8 cellular contexts compared by ENCODE assay signal in the genomic region with DNA sequence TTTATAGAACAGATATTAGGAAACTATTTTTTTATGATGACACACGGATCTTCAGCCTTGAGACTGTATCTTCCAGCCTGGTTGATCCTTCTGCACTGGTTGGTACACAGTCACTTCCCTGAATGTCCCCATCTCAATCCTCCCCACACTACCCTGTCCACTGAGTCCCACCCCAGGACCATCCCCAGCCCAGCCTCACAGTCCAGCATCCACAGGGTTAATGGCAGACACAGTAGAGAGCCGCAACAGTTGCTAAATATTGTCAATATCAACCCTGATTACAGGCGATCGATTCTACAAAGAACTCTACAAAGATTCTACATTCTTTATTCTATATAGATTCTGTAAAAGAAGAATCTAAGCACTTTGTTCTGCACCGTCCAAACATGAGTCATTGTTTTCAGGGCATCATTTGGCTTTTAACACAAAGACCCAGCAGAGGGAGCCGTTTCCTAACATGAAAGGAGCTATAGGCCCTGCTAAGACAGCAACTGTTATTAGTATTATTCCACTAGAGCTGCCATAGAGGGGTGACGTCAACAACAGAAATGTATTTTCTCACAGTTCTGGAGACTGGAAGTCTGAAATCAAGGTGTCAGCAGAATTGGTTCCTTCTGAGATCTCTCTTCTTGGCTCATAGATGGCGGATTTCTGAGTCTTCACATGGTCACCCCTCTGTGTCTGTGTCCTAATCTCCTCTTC. TPM values are rescaled to one million over a fixed set of nuclear protein-coding genes. Genes with fewer than 3 reads are reported as not detected.
A peak's percentile ranks its signal among the peaks of the same experiment; 100 is the strongest.
DNase-seq lines count a peak whose midpoint lies in the region; ATAC-seq and TF ChIP-seq lines count a peak whose summit lies in the region.

No MANE protein-coding gene starts in this region.

- H3K36me3 Mint-ChIP-seq in activated B cell treated with CpG ODN at 0.5 μM for 24 hours (ENCODE audit: low read depth), result no peaks in the 10 kb centered on the region
- peaks cover 2% of the 10 kb centered on the region for H3K36me3 Mint-ChIP-seq in central memory CD8-positive, alpha-beta T cell (ENCODE audit: insufficient read depth)

- H3K27ac Mint-ChIP-seq in activated B cell treated with CpG ODN at 0.5 μM for 24 hours, result peak overlapping the region; percentile 12
- H3K27ac Mint-ChIP-seq in central memory CD8-positive, alpha-beta T cell (ENCODE audit: low read depth), result peak overlapping the region; percentile 33

- POLR2A ChIA-PET in activated B cell treated with CpG ODN at 0.5 μM for 24 hours (lab: Charles Lee), result interaction anchor here (0.5 to 1.5 kb wide), 11 partner anchors 19 to 1034 kb away, joined by 3 to 19 read pairs (median 4); a partner anchor contains a TSS

- intact Hi-C loops in activated B cell treated with CpG ODN at 0.5 μM for 24 hours (cut with micrococcal nuclease), result loop anchor here (1.0 to 10.0 kb wide), 9 partner anchors 66 to 343 kb away; a partner anchor contains a TSS

- H3K9me3 Mint-ChIP-seq in activated B cell treated with CpG ODN at 0.5 μM for 24 hours, result no peaks in the 10 kb centered on the region
- no peaks in the 10 kb centered on the region for H3K9me3 Mint-ChIP-seq in central memory CD8-positive, alpha-beta T cell

- TF ChIP-seq CTCF in AG09319 (IDR thresholded peaks at IDR 0.05; ENCODE audit: low read depth, low read length) (peak; percentile 77), activated B cell treated with CpG ODN at 0.5 μM for 24 hours (IDR thresholded peaks at IDR 0.05) (no peak)

- ATAC-seq in GM18870 (IDR thresholded peaks at IDR 0.05; ENCODE audit: unreplicated experiment), result peak; percentile 60
- ATAC-seq in HG03196 (IDR thresholded peaks at IDR 0.05; ENCODE audit: unreplicated experiment), result peak; percentile 65
- ATAC-seq in activated B cell treated with CpG ODN at 0.5 μM for 24 hours (ENCODE audit: low read depth), result peak; percentile 88
- ATAC-seq in central memory CD8-positive, alpha-beta T cell (replicated peaks; ENCODE audit: extremely low read depth, poor library complexity, severe bottlenecking), result peak; percentile 93
- ATAC-seq in left lobe of liver, result peak; percentile 64

- H3K4me1 Mint-ChIP-seq in activated B cell treated with CpG ODN at 0.5 μM for 24 hours, result peaks cover 27% of the 10 kb centered on the region
- peaks cover 25% of the 10 kb centered on the region for H3K4me1 Mint-ChIP-seq in central memory CD8-positive, alpha-beta T cell

- no peak overlapping the region for H3K4me3 Mint-ChIP-seq in activated B cell treated with CpG ODN at 0.5 μM for 24 hours
- no peak overlapping the region for H3K4me3 Mint-ChIP-seq in central memory CD8-positive, alpha-beta T cell

- DNase-seq in AG09319 (ENCODE audit: extremely low read depth, low read depth), result peak; percentile 73
- peak; percentile 81 for DNase-seq in NCI-H226
- no peak for DNase-seq in activated B cell treated with CpG ODN at 0.5 μM for 24 hours
- peak; percentile 61 to 82 for DNase-seq in central memory CD8-positive, alpha-beta T cell (ENCODE audit: low spot score in 2 of 2)
- peak; percentile 80 for DNase-seq in left lobe of liver (ENCODE audit: low spot score)
- DNase-seq in stimulated activated CD4-positive, alpha-beta T cell treated with anti-CD3 and anti-CD28 coated beads, Interleukin-4, amount 100 ng/mL, for 4 hours, result peak; percentile 58 to 84

- H3K27me3 Mint-ChIP-seq in activated B cell treated with CpG ODN at 0.5 μM for 24 hours, result peaks cover 10% of the 10 kb centered on the region
- no peaks in the 10 kb centered on the region for H3K27me3 Mint-ChIP-seq in central memory CD8-positive, alpha-beta T cell

- CTCF ChIA-PET in activated B cell treated with CpG ODN at 0.5 μM for 24 hours (lab: Charles Lee), result interaction anchor here (0.6 to 2.0 kb wide), 21 partner anchors 9 to 406 kb away, joined by 3 to 59 read pairs (median 4); a partner anchor contains a TSS

RNA-seq across cellular contexts. Expression of a gene that starts 30.1 kb away (rescaled TPM):
- total RNA-seq in activated B cell treated with CpG ODN at 0.5 μM for 24 hours, result 24.9 and 29.2 TPM in 2 replicates
- total RNA-seq in left lobe of liver, result 13.4 TPM
